1 cellular context compared by ENCODE assay signal in the genomic region with DNA sequence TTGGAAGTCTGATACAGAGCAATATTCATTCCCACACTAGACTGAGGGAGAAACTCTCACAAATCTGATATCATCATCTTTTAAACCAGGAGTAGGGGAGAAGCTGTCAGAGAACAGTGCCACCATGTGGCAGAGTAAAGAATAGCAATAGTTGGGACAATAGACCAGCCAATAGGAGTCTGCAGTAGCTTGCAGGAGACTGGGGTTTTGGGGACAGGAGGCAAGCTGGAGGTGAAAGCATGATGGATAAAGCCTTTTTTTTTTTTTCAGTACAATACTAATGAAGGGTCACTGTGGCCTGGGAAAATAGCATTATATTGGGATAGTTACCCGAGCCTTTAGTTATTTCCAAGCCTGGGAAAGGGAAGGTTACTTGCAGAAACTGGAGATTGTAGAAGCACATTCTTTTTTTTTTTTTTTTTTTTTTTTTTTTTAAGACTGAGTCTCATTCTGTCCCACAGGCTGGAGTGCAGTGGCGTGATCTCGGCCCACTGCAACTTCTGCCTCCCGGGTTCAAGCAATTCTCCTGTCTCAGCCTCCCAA.
TF ChIP-seq lines count a peak whose summit lies in the region.

No MANE protein-coding gene starts in this region.

TF ChIP-seq in HCT116, 20 proteins besides CTCF, POLR2A, EP300 and RAD21 (continued from another document):
- TF ChIP-seq REST (IDR thresholded peaks at IDR 0.05; ENCODE audit: low read depth), result no peak
